19 cellular contexts compared by ENCODE assay signal in the genomic region with DNA sequence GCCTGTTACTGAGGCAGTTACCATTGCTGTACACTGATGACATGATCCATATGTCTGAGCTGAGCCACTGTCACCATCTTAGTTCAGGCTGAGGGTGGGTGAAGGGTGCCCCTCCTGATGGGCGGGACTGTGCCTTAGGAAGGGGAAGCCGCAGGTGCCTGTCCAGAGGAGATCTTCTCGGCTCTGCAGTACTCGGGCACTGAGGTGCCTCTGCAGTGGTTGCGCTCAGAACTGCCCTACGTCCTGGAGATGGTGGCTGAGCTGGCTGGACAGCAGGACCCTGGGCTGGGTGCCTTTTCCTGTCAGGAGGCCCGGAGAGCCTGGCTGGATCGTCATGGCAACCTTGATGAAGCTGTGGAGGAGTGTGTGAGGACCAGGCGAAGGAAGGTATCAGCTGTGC. TPM values are rescaled to one million over a fixed set of nuclear protein-coding genes. Genes with fewer than 3 reads are reported as not detected.
DNase-seq lines count a peak whose midpoint lies in the region; ATAC-seq, FAIRE-seq and TF ChIP-seq lines count a peak whose summit lies in the region.
"Had no signal": no experiment of that assay in that cellular context is flagged by ENCODE, and none has a peak within 500 bp of the region (broad histone marks: within the 10 kb centered on the region; RNA-seq: fewer than 3 reads in every experiment).

No MANE protein-coding gene starts in this region.

- peaks cover 19% of the 10 kb centered on the region for H3K79me2 ChIP-seq in K562 (ENCODE audit: control insufficient read depth, insufficient read depth, low read length)
- H3K79me2 ChIP-seq in osteoblast (ENCODE audit: insufficient read depth, low read length): peaks cover 33% of the 10 kb centered on the region

- CTCF ChIA-PET in K562 (lab: Yijun Ruan, JAX; ENCODE audit: low intra/inter-chr PET ratio): no interaction called here

- BruUV-seq in K562 (replicated peaks; lab: Mats Ljungman, UMichigan): no TSS peak

- 96% methylated on average over 9 of the region's 9 CpGs for WGBS in K562 (ENCODE audit: insufficient coverage, low coverage, missing lambda C conversion rate)

- H3K27me3 ChIP-seq in K562 (ENCODE audit: control insufficient read depth in 2 of 2, insufficient read depth in 2 of 2, low read length in 2 of 2) (no peaks in the 10 kb centered on the region), osteoblast (ENCODE audit: insufficient read depth, low read length) (no peaks in the 10 kb centered on the region)
- H3K27me3 ChIP-seq: BLaER1 treated with 17β-estradiol and CSF1 and Interleukin-3, amounts not matched to agents 10 nM and 100 nM had no signal

- H3K36me3 ChIP-seq in K562 (ENCODE audit: control insufficient read depth, insufficient read depth, low read length) (peaks cover 59% of the 10 kb centered on the region; the same call in 2 of the 3 replicates), kidney (ENCODE audit: control insufficient read depth in 1 of 2, insufficient read depth in 2 of 2, low read length in 2 of 2) (peaks cover 44 to 50% of the 10 kb centered on the region in 2 donors), osteoblast (ENCODE audit: insufficient read depth, low read length) (peaks cover 55% of the 10 kb centered on the region)

- TF ChIP-seq EP300 in K562 (IDR thresholded peaks at IDR 0.05; ENCODE audit: low read length): no peak

- H3K27ac Mint-ChIP-seq in activated T-cell treated with anti-CD3 and anti-CD28 coated beads, Interleukin-2, amount 50 U/mL, for 72 hours: peak overlapping the region; percentile 40
- H3K27ac Mint-ChIP-seq: B cell, GM23338 had no signal

- no peak overlapping the region for H3K4me3 ChIP-seq in K562
- no peak overlapping the region for H3K4me3 ChIP-seq in kidney (ENCODE audit: low read length in 2 of 2)
- H3K4me3 ChIP-seq in osteoblast (ENCODE audit: insufficient read depth, low read length): no peak overlapping the region
- H3K4me3 ChIP-seq: BLaER1 treated with 17β-estradiol and CSF1 and Interleukin-3, amounts not matched to agents 10 nM and 100 nM; GM23338 had no signal

- no peak overlapping the region for H3K27ac ChIP-seq in K562 (ENCODE audit: extremely low read depth, low read depth, low read length)
- H3K27ac ChIP-seq in kidney (ENCODE audit: low read depth in 2 of 2, low read length in 2 of 2): no peak overlapping the region
- H3K27ac ChIP-seq in osteoblast (ENCODE audit: low read depth, low read length): no peak overlapping the region
- H3K27ac ChIP-seq: BLaER1 treated with 17β-estradiol and CSF1 and Interleukin-3, amounts not matched to agents 10 nM and 100 nM had no signal

- H3K4me2 ChIP-seq in K562 (ENCODE audit: insufficient read depth, low read length) (no peak overlapping the region), osteoblast (ENCODE audit: insufficient read depth, low read length) (no peak overlapping the region)
- H3K4me2 ChIP-seq: GM23338 had no signal

- no peak for TF ChIP-seq POLR2A in K562 (conservative IDR thresholded peaks at IDR 0.05)
- TF ChIP-seq POLR2A in erythroblast (IDR thresholded peaks at IDR 0.05; ENCODE audit: low read length): no peak

- intact Hi-C loops in K562 (cut with micrococcal nuclease): no loop called here
- intact Hi-C loops in kidney (cut with DNase I): no loop called here

- H3K9me1 ChIP-seq in K562 (ENCODE audit: control insufficient read depth, insufficient read depth, low read length): no peaks in the 10 kb centered on the region

- in situ Hi-C loops in K562 (cut with MboI): no loop called here

- no peak for TF ChIP-seq RAD21 in K562 (CRISPR knock-in tag; conservative IDR thresholded peaks at IDR 0.05 in 1 of 2, IDR thresholded peaks at IDR 0.05 in 1 of 2)

- ATAC-seq in activated T-cell treated with anti-CD3 and anti-CD28 coated beads, Interleukin-2, amount 50 U/mL, for 72 hours (replicated peaks in 1 of 2): no peak
- no peak for ATAC-seq in K562
- no peak for ATAC-seq in HG03442 (IDR thresholded peaks at IDR 0.05; ENCODE audit: unreplicated experiment)
- ATAC-seq: GM23338 had no signal

- TF ChIP-seq CTCF in K562 (IDR thresholded peaks at IDR 0.05 in 2 of 3, conservative IDR thresholded peaks at IDR 0.05 in 1 of 3; ENCODE audit: insufficient read depth in 2 of 3, low read depth in 1 of 3, low read length in 3 of 3): no peak
- TF ChIP-seq CTCF in kidney (IDR thresholded peaks at IDR 0.05; ENCODE audit: borderline replicate concordance, extremely low read depth, insufficient read depth): no peak
- TF ChIP-seq CTCF in osteoblast (IDR thresholded peaks at IDR 0.05; ENCODE audit: extremely low read depth, low read depth, low read length): no peak

- peaks cover 23% of the 10 kb centered on the region for H3K4me1 Mint-ChIP-seq in activated T-cell treated with anti-CD3 and anti-CD28 coated beads, Interleukin-2, amount 50 U/mL, for 72 hours (ENCODE audit: low read depth)

- no peak for DNase-seq in activated T-cell treated with anti-CD3 and anti-CD28 coated beads, Interleukin-2, amount 50 U/mL, for 72 hours
- DNase-seq in activated T-cell treated with anti-CD3 and anti-CD28 coated beads for 4 hours (no peak), K562 (ENCODE audit: extremely low read depth in 1 of 4, low spot score in 3 of 4) (no peak), kidney (peak; percentile 41), osteoblast (ENCODE audit: insufficient read length, low spot score, missing footprints) (peak; percentile 32), erythroblast (lab: John Stamatoyannopoulos, UW) (no peak), NCI-H510A (lab: John Stamatoyannopoulos, UW) (no peak)
- DNase-seq: CD8-positive, alpha-beta memory T cell; COR-L47; DMS153; DMS79; GDM1; HCEC 1CT had no signal

- no peak for FAIRE-seq in K562 (lab: Jason Lieb, UNC)
- no peak for FAIRE-seq in kidney (lab: Jason Lieb, UNC)
- FAIRE-seq: H54, HTR-8/SVneo had no signal

- no peak overlapping the region for H3K9ac ChIP-seq in K562 (ENCODE audit: insufficient read depth in 1 of 2, low read depth in 2 of 2, low read length in 2 of 2)
- no peak overlapping the region for H3K9ac ChIP-seq in kidney (ENCODE audit: low read length in 2 of 2)

- POLR2A ChIA-PET in K562 (lab: Yijun Ruan, JAX): interaction anchor here (1.1 to 1.2 kb wide), 2 partner anchors 10 to 14 kb away, joined by 3 to 4 read pairs; partner anchors contain the start of gene IRF9

- H3K4me3 Mint-ChIP-seq in activated T-cell treated with anti-CD3 and anti-CD28 coated beads, Interleukin-2, amount 50 U/mL, for 72 hours: no peak overlapping the region
- H3K4me3 Mint-ChIP-seq: GM23338 had no signal

- H3K9me3 Mint-ChIP-seq in activated T-cell treated with anti-CD3 and anti-CD28 coated beads, Interleukin-2, amount 50 U/mL, for 72 hours: no peaks in the 10 kb centered on the region
- H3K9me3 Mint-ChIP-seq: CD8-positive, alpha-beta memory T cell; GM23338 had no signal

- H4K20me1 ChIP-seq in K562 (replicated peaks; ENCODE audit: control insufficient read depth, insufficient read depth, low read length) (no peaks in the 10 kb centered on the region), osteoblast (ENCODE audit: insufficient read depth, low read length) (peaks cover 11% of the 10 kb centered on the region)

- H3K36me3 Mint-ChIP-seq in activated T-cell treated with anti-CD3 and anti-CD28 coated beads, Interleukin-2, amount 50 U/mL, for 72 hours (ENCODE audit: insufficient read depth in 2 of 2): peaks cover 20 to 29% of the 10 kb centered on the region in 2 donors

- H3K4me1 ChIP-seq in K562 (replicated peaks in 1 of 2; ENCODE audit: control insufficient read depth in 2 of 2, insufficient read depth in 2 of 2, low read length in 2 of 2) (peaks cover 6 to 24% of the 10 kb centered on the region in 2 experiments; a peak in 4 of 5 replicates), kidney (ENCODE audit: control insufficient read depth in 1 of 2, insufficient read depth in 1 of 2, low read depth in 1 of 2, low read length in 2 of 2) (peaks cover 0 to 9% of the 10 kb centered on the region in 2 donors), osteoblast (ENCODE audit: insufficient read depth, low read length) (peaks cover 11% of the 10 kb centered on the region)

- no peak overlapping the region for H2AFZ ChIP-seq in K562 (ENCODE audit: low read depth, low read length)
- no peak overlapping the region for H2AFZ ChIP-seq in osteoblast (ENCODE audit: low read length)
- H2AFZ ChIP-seq: GM23338 had no signal

- H3K9me3 ChIP-seq in K562 (replicated peaks; ENCODE audit: control insufficient read depth, insufficient read depth, low read depth, low read length): no peaks in the 10 kb centered on the region
- no peaks in the 10 kb centered on the region for H3K9me3 ChIP-seq in kidney (ENCODE audit: control insufficient read depth in 1 of 2, low read length in 2 of 2)
- no peaks in the 10 kb centered on the region for H3K9me3 ChIP-seq in osteoblast (ENCODE audit: low read depth, low read length)
- H3K9me3 ChIP-seq: BLaER1 treated with 17β-estradiol and CSF1 and Interleukin-3, amounts not matched to agents 10 nM and 100 nM had no signal

- H3K27me3 Mint-ChIP-seq in activated T-cell treated with anti-CD3 and anti-CD28 coated beads, Interleukin-2, amount 50 U/mL, for 72 hours (ENCODE audit: low read depth): no peaks in the 10 kb centered on the region
- H3K27me3 Mint-ChIP-seq: B cell; CD8-positive, alpha-beta memory T cell had no signal

RNA-seq across cellular contexts. Expression of gene RNF31, which starts 3.7 kb away (rescaled TPM):
- 10 to 100 TPM; 88.7 to 90.6 TPM for total RNA-seq in activated T-cell treated with anti-CD3 and anti-CD28 coated beads, Interleukin-2, amount 50 U/mL, for 72 hours
- total RNA-seq in K562 (2011; cell fraction: chromatin; rRNA removed; ENCODE audit: low replicate concordance): 90.0 and 216 TPM in 2 replicates
- total RNA-seq in K562 (2011; cell fraction: nucleolus; rRNA removed): 97.2 and 97.5 TPM in 2 replicates
- total RNA-seq in K562 (2011; cell fraction: nucleoplasm; rRNA removed): 62.9 and 73.1 TPM in 2 replicates
- 35.7 and 42.0 TPM in 2 replicates for total RNA-seq in K562 (2014; rRNA removed)
- 14.2 and 16.4 TPM in 2 replicates for total RNA-seq in K562 (2014; rRNA removed; fragmentation: Illumina TruSeq; extraction: Trizol)
- 19.1 and 19.2 TPM in 2 replicates for total RNA-seq in K562 (2015; rRNA removed; fragmentation: Illumina TruSeq; extraction: Trizol)
- total RNA-seq in K562 (2021): 40.4 and 47.6 TPM in 2 replicates
- polyA plus RNA-seq in K562 (2011; rRNA removed): 10.4 and 10.9 TPM in 2 replicates
- 10.0 and 11.7 TPM in 2 replicates for polyA plus RNA-seq in K562 (2011; cell fraction: cytosol; rRNA removed)
- 71.6 and 97.1 TPM in 2 replicates for polyA plus RNA-seq in K562 (2011; cell fraction: nucleus; rRNA removed)
- polyA plus RNA-seq in K562 (2012): 37.4 and 47.4 TPM in 2 replicates
- 24.3 and 37.9 TPM in 2 replicates for polyA plus RNA-seq in K562 (2014; fragmentation: Illumina TruSeq; extraction: Trizol)
- 1 to 10 TPM; 3.1 to 6.1 TPM for polyA plus RNA-seq in K562 (2014; fragmentation: Nextera tagmentation; extraction: Ambion mirVana)
- 28.8 and 33.2 TPM in 2 replicates for polyA plus RNA-seq in K562 (2014; rRNA removed)
- 9.7 and 24.2 TPM in 2 replicates for polyA minus RNA-seq in K562 (2011; rRNA and poly(A)+ RNA removed)
- polyA minus RNA-seq in K562 (2011; cell fraction: cytosol; rRNA and poly(A)+ RNA removed): 12.1 and 24.3 TPM in 2 replicates
- 31.6 and 43.9 TPM in 2 replicates for polyA minus RNA-seq in K562 (2011; cell fraction: nucleus; rRNA and poly(A)+ RNA removed)
- total RNA-seq in kidney: 69.0 TPM
- polyA plus RNA-seq in kidney (ENCODE audit: insufficient read depth, low read depth, low replicate concordance): 64.0 TPM
- 43.9 and 49.6 TPM in 2 replicates for total RNA-seq in osteoblast

RNA-seq across cellular contexts. Expression of gene PSME2, which starts 4.6 kb away (rescaled TPM):
- total RNA-seq in activated T-cell treated with anti-CD3 and anti-CD28 coated beads, Interleukin-2, amount 50 U/mL, for 72 hours: 100 to 1,000 TPM; 369 to 376 TPM
- 148 and 155 TPM in 2 replicates for total RNA-seq in K562 (2011; cell fraction: chromatin; rRNA removed; ENCODE audit: low replicate concordance)
- total RNA-seq in K562 (2011; cell fraction: nucleolus; rRNA removed): 87.5 and 96.2 TPM in 2 replicates
- 95.8 and 96.0 TPM in 2 replicates for total RNA-seq in K562 (2011; cell fraction: nucleoplasm; rRNA removed)
- total RNA-seq in K562 (2014; rRNA removed): 130 and 163 TPM in 2 replicates
- total RNA-seq in K562 (2014; rRNA removed; fragmentation: Illumina TruSeq; extraction: Trizol): 150 and 153 TPM in 2 replicates
- 159 and 161 TPM in 2 replicates for total RNA-seq in K562 (2015; rRNA removed; fragmentation: Illumina TruSeq; extraction: Trizol)
- total RNA-seq in K562 (2021): 111 and 121 TPM in 2 replicates
- 109 and 134 TPM in 2 replicates for polyA plus RNA-seq in K562 (2011; rRNA removed)
- polyA plus RNA-seq in K562 (2011; cell fraction: cytosol; rRNA removed): 55.0 and 57.6 TPM in 2 replicates
- polyA plus RNA-seq in K562 (2011; cell fraction: nucleus; rRNA removed): 277 and 296 TPM in 2 replicates
- polyA plus RNA-seq in K562 (2012): 158 and 194 TPM in 2 replicates
- 161 and 169 TPM in 2 replicates for polyA plus RNA-seq in K562 (2014; fragmentation: Illumina TruSeq; extraction: Trizol)
- 100 to 1,000 TPM; 540 to 579 TPM for polyA plus RNA-seq in K562 (2014; fragmentation: Nextera tagmentation; extraction: Ambion mirVana)
- polyA plus RNA-seq in K562 (2014; rRNA removed): 169 and 208 TPM in 2 replicates
- 50.4 and 50.6 TPM in 2 replicates for polyA minus RNA-seq in K562 (2011; rRNA and poly(A)+ RNA removed)
- 21.7 and 27.4 TPM in 2 replicates for polyA minus RNA-seq in K562 (2011; cell fraction: cytosol; rRNA and poly(A)+ RNA removed)
- 28.9 and 47.8 TPM in 2 replicates for polyA minus RNA-seq in K562 (2011; cell fraction: nucleus; rRNA and poly(A)+ RNA removed)
- 148 TPM for total RNA-seq in kidney
- 289 TPM for polyA plus RNA-seq in kidney (ENCODE audit: insufficient read depth, low read depth, low replicate concordance)
- total RNA-seq in osteoblast: 47.7 and 55.7 TPM in 2 replicates

RNA-seq across cellular contexts. Expression of gene EMC9, which starts 9.6 kb away (rescaled TPM):
- total RNA-seq in activated T-cell treated with anti-CD3 and anti-CD28 coated beads, Interleukin-2, amount 50 U/mL, for 72 hours: 10 to 100 TPM; 38.0 to 56.5 TPM
- total RNA-seq in K562 (2011; cell fraction: chromatin; rRNA removed; ENCODE audit: low replicate concordance): 18.9 and 44.8 TPM in 2 replicates
- total RNA-seq in K562 (2011; cell fraction: nucleolus; rRNA removed): 39.0 and 39.2 TPM in 2 replicates
- total RNA-seq in K562 (2011; cell fraction: nucleoplasm; rRNA removed): 21.1 and 29.4 TPM in 2 replicates
- total RNA-seq in K562 (2014; rRNA removed): 13.0 and 15.6 TPM in 2 replicates
- total RNA-seq in K562 (2014; rRNA removed; fragmentation: Illumina TruSeq; extraction: Trizol): 4.1 and 5.7 TPM in 2 replicates
- total RNA-seq in K562 (2015; rRNA removed; fragmentation: Illumina TruSeq; extraction: Trizol): 7.8 and 8.9 TPM in 2 replicates
- total RNA-seq in K562 (2021): 13.2 and 13.3 TPM in 2 replicates
- 8.1 and 10.0 TPM in 2 replicates for polyA plus RNA-seq in K562 (2011; rRNA removed)
- 10.1 and 16.0 TPM in 2 replicates for polyA plus RNA-seq in K562 (2011; cell fraction: cytosol; rRNA removed)
- 50.1 and 57.3 TPM in 2 replicates for polyA plus RNA-seq in K562 (2011; cell fraction: nucleus; rRNA removed)
- polyA plus RNA-seq in K562 (2012): 11.8 and 22.3 TPM in 2 replicates
- 7.3 and 10.0 TPM in 2 replicates for polyA plus RNA-seq in K562 (2014; fragmentation: Illumina TruSeq; extraction: Trizol)
- polyA plus RNA-seq in K562 (2014; fragmentation: Nextera tagmentation; extraction: Ambion mirVana): 1 to 10 TPM; 3.1 to 4.5 TPM
- polyA plus RNA-seq in K562 (2014; rRNA removed): 12.4 and 13.3 TPM in 2 replicates
- polyA minus RNA-seq in K562 (2011; rRNA and poly(A)+ RNA removed): 3.2 and 5.0 TPM in 2 replicates
- 3.7 and 4.1 TPM in 2 replicates for polyA minus RNA-seq in K562 (2011; cell fraction: cytosol; rRNA and poly(A)+ RNA removed)
- 11.0 and 16.8 TPM in 2 replicates for polyA minus RNA-seq in K562 (2011; cell fraction: nucleus; rRNA and poly(A)+ RNA removed)
- 22.1 TPM for total RNA-seq in kidney
- 62.5 TPM for polyA plus RNA-seq in kidney (ENCODE audit: insufficient read depth, low read depth, low replicate concordance)
- total RNA-seq in osteoblast: 6.9 and 9.1 TPM in 2 replicates

RNA-seq across cellular contexts. Expression of gene IRF9, which starts 10.1 kb away (rescaled TPM):
- 100 to 1,000 TPM; 245 to 263 TPM for total RNA-seq in activated T-cell treated with anti-CD3 and anti-CD28 coated beads, Interleukin-2, amount 50 U/mL, for 72 hours
- 81.4 and 153 TPM in 2 replicates for total RNA-seq in K562 (2011; cell fraction: chromatin; rRNA removed; ENCODE audit: low replicate concordance)
- total RNA-seq in K562 (2011; cell fraction: nucleolus; rRNA removed): 68.0 and 70.8 TPM in 2 replicates
- 73.3 and 91.5 TPM in 2 replicates for total RNA-seq in K562 (2011; cell fraction: nucleoplasm; rRNA removed)
- total RNA-seq in K562 (2014; rRNA removed): 4.3 and 10.4 TPM in 2 replicates
- total RNA-seq in K562 (2014; rRNA removed; fragmentation: Illumina TruSeq; extraction: Trizol): 5.8 and 9.5 TPM in 2 replicates
- total RNA-seq in K562 (2015; rRNA removed; fragmentation: Illumina TruSeq; extraction: Trizol): 6.1 and 7.1 TPM in 2 replicates
- 7.8 and 10.7 TPM in 2 replicates for total RNA-seq in K562 (2021)
- 14.8 and 17.9 TPM in 2 replicates for polyA plus RNA-seq in K562 (2011; rRNA removed)
- 12.1 and 12.7 TPM in 2 replicates for polyA plus RNA-seq in K562 (2011; cell fraction: cytosol; rRNA removed)
- polyA plus RNA-seq in K562 (2011; cell fraction: nucleus; rRNA removed): 100 and 115 TPM in 2 replicates
- polyA plus RNA-seq in K562 (2012): 11.0 and 18.6 TPM in 2 replicates
- polyA plus RNA-seq in K562 (2014; fragmentation: Illumina TruSeq; extraction: Trizol): 7.1 and 7.4 TPM in 2 replicates
- polyA plus RNA-seq in K562 (2014; fragmentation: Nextera tagmentation; extraction: Ambion mirVana): 1 to 10 TPM in 1 of 2 experiments, under 1 TPM in 1; 0.79 to 2.7 TPM
- polyA plus RNA-seq in K562 (2014; rRNA removed): 11.1 and 14.3 TPM in 2 replicates
- 11.7 and 18.8 TPM in 2 replicates for polyA minus RNA-seq in K562 (2011; rRNA and poly(A)+ RNA removed)
- polyA minus RNA-seq in K562 (2011; cell fraction: cytosol; rRNA and poly(A)+ RNA removed): 2.8 and 3.9 TPM in 2 replicates
- 13.7 and 14.9 TPM in 2 replicates for polyA minus RNA-seq in K562 (2011; cell fraction: nucleus; rRNA and poly(A)+ RNA removed)
- total RNA-seq in kidney: 141 TPM
- 88.9 TPM for polyA plus RNA-seq in kidney (ENCODE audit: insufficient read depth, low read depth, low replicate concordance)
- 102 and 117 TPM in 2 replicates for total RNA-seq in osteoblast

RNA-seq across cellular contexts. Expression of gene PSME1, which starts 15.0 kb away (rescaled TPM):
- total RNA-seq in activated T-cell treated with anti-CD3 and anti-CD28 coated beads, Interleukin-2, amount 50 U/mL, for 72 hours: 100 to 1,000 TPM; 342 to 378 TPM
- 20.8 and 28.8 TPM in 2 replicates for total RNA-seq in K562 (2011; cell fraction: chromatin; rRNA removed; ENCODE audit: low replicate concordance)
- 18.2 and 21.2 TPM in 2 replicates for total RNA-seq in K562 (2011; cell fraction: nucleolus; rRNA removed)
- 20.8 and 20.9 TPM in 2 replicates for total RNA-seq in K562 (2011; cell fraction: nucleoplasm; rRNA removed)
- total RNA-seq in K562 (2014; rRNA removed): 63.9 and 70.9 TPM in 2 replicates
- 67.6 and 69.7 TPM in 2 replicates for total RNA-seq in K562 (2014; rRNA removed; fragmentation: Illumina TruSeq; extraction: Trizol)
- total RNA-seq in K562 (2015; rRNA removed; fragmentation: Illumina TruSeq; extraction: Trizol): 71.4 TPM in 2 replicates
- 65.6 and 66.9 TPM in 2 replicates for total RNA-seq in K562 (2021)
- 20.3 and 28.1 TPM in 2 replicates for polyA plus RNA-seq in K562 (2011; rRNA removed)
- 27.0 and 36.8 TPM in 2 replicates for polyA plus RNA-seq in K562 (2011; cell fraction: cytosol; rRNA removed)
- 52.1 and 61.5 TPM in 2 replicates for polyA plus RNA-seq in K562 (2011; cell fraction: nucleus; rRNA removed)
- polyA plus RNA-seq in K562 (2012): 77.8 and 104 TPM in 2 replicates
- polyA plus RNA-seq in K562 (2014; fragmentation: Illumina TruSeq; extraction: Trizol): 67.5 and 74.0 TPM in 2 replicates
- polyA plus RNA-seq in K562 (2014; fragmentation: Nextera tagmentation; extraction: Ambion mirVana): 100 to 1,000 TPM; 163 to 180 TPM
- polyA plus RNA-seq in K562 (2014; rRNA removed): 42.4 and 51.2 TPM in 2 replicates
- 11.9 and 15.4 TPM in 2 replicates for polyA minus RNA-seq in K562 (2011; rRNA and poly(A)+ RNA removed)
- polyA minus RNA-seq in K562 (2011; cell fraction: cytosol; rRNA and poly(A)+ RNA removed): 10.9 and 16.8 TPM in 2 replicates
- 5.1 and 11.3 TPM in 2 replicates for polyA minus RNA-seq in K562 (2011; cell fraction: nucleus; rRNA and poly(A)+ RNA removed)
- total RNA-seq in kidney: 244 TPM
- polyA plus RNA-seq in kidney (ENCODE audit: insufficient read depth, low read depth, low replicate concordance): 333 TPM
- 95.5 and 111 TPM in 2 replicates for total RNA-seq in osteoblast

Comparison
In these comparisons a context has a peak if more than half of its experiments do, and no peak if none do; other contexts are left out.
1. DNase-seq: peak in kidney (single experiment) and osteoblast (single experiment); none in activated T-cell treated with anti-CD3 and anti-CD28 coated beads, Interleukin-2, amount 50 U/mL, for 72 hours (0 of 2), activated T-cell treated with anti-CD3 and anti-CD28 coated beads for 4 hours (single experiment), K562 (0 of 4), erythroblast (0 of 2) and NCI-H510A (single experiment).